21 cellular contexts compared by ENCODE assay signal in genomic region chr15:62760506-62760905, GRCh38.
"Had no signal": no experiment of that assay in that cellular context is flagged by ENCODE, and none has a peak within 500 bp of the region (broad histone marks: within the 10 kb centered on the region; RNA-seq: fewer than 3 reads in every experiment).

No MANE protein-coding gene starts in this region.

- H3K27ac Mint-ChIP-seq: memory B cell; natural killer cell treated with Interleukin-12 subunit alpha and Interleukin-12 subunit beta and Interleukin-15 and Interleukin-18, amount 100 ng/mL, for 72 hours had no signal

- ATAC-seq: heart left ventricle; lower lobe of right lung; natural killer cell treated with Interleukin-12 subunit alpha and Interleukin-12 subunit beta and Interleukin-15 and Interleukin-18, amount 100 ng/mL, for 72 hours had no signal

- H3K4me1 Mint-ChIP-seq: memory B cell had no signal

- H3K4me3 ChIP-seq: coronary artery, heart left ventricle, left ventricle myocardium inferior, lower lobe of right lung, prostate gland, sigmoid colon, skin epidermis, suprapubic skin, tibial nerve had no signal

- DNase-seq: central memory CD4-positive, alpha-beta T cell; effector CD4-positive, alpha-beta T cell; foreskin melanocyte; heart left ventricle; hippocampal formation; left ventricle myocardium inferior; lower lobe of right lung; midbrain; retina; sigmoid colon; stimulated activated CD4-positive, alpha-beta T cell treated with anti-CD3 and anti-CD28 coated beads, Interleukin-12 subunit alpha, Interleukin-12 subunit beta, amount 100 ng/mL, for 4 hours; stimulated activated CD4-positive, alpha-beta T cell treated with anti-CD3 and anti-CD28 coated beads, Interleukin-2, amount 100 ng/mL, for 48 hours; stimulated activated naive CD4-positive, alpha-beta T cell treated with Interleukin-2 at 50 U/mL for 16 hours had no signal

- H3K9ac ChIP-seq: parathyroid adenoma had no signal

- H3K79me2 ChIP-seq: parathyroid adenoma had no signal

- H3K4me3 Mint-ChIP-seq: memory B cell; natural killer cell treated with Interleukin-12 subunit alpha and Interleukin-12 subunit beta and Interleukin-15 and Interleukin-18, amount 100 ng/mL, for 72 hours had no signal

- H3K36me3 Mint-ChIP-seq: memory B cell; natural killer cell treated with Interleukin-12 subunit alpha and Interleukin-12 subunit beta and Interleukin-15 and Interleukin-18, amount 100 ng/mL, for 72 hours had no signal

- H3K27ac ChIP-seq: coronary artery, heart left ventricle, left ventricle myocardium inferior, lower lobe of right lung, parathyroid adenoma, prostate gland, sigmoid colon, suprapubic skin, tibial nerve had no signal

- H3K9me3 Mint-ChIP-seq: memory B cell; natural killer cell treated with Interleukin-12 subunit alpha and Interleukin-12 subunit beta and Interleukin-15 and Interleukin-18, amount 100 ng/mL, for 72 hours had no signal

- H2AFZ ChIP-seq: parathyroid adenoma had no signal

- H3K9me3 ChIP-seq: heart left ventricle, left ventricle myocardium inferior, lower lobe of right lung, prostate gland, sigmoid colon, suprapubic skin, tibial nerve had no signal

- H3K27me3 ChIP-seq: heart left ventricle, sigmoid colon, suprapubic skin, tibial nerve had no signal

- H3K4me1 ChIP-seq: parathyroid adenoma, prostate gland had no signal
